Comparison of ENCODE assay signal across 1 cellular context in genomic region chr18:51229328-51229727, GRCh38.
TF ChIP-seq lines count a peak whose summit lies in the region.

No MANE protein-coding gene starts in this region.

TF ChIP-seq in GM12878, 131 proteins besides CTCF, POLR2A, EP300 and RAD21 (continued from another document):
- TF ChIP-seq MYB (IDR thresholded peaks at IDR 0.05; ENCODE audit: borderline replicate concordance, low read depth, low read length) (no peak), ZNF217 (IDR thresholded peaks at IDR 0.05) (no peak), MLLT1 (IDR thresholded peaks at IDR 0.05) (no peak), RFX5 (IDR thresholded peaks at IDR 0.05; ENCODE audit: low read depth, low read length) (no peak), MEF2B (IDR thresholded peaks at IDR 0.05; ENCODE audit: partially characterized antibody, poor library complexity, severe bottlenecking) (no peak), SPI1 (IDR thresholded peaks at IDR 0.05; ENCODE audit: borderline replicate concordance, insufficient read depth, low read depth, low read length) (no peak)
